Comparison of ENCODE assay signal across 1 cellular context in the genomic region with DNA sequence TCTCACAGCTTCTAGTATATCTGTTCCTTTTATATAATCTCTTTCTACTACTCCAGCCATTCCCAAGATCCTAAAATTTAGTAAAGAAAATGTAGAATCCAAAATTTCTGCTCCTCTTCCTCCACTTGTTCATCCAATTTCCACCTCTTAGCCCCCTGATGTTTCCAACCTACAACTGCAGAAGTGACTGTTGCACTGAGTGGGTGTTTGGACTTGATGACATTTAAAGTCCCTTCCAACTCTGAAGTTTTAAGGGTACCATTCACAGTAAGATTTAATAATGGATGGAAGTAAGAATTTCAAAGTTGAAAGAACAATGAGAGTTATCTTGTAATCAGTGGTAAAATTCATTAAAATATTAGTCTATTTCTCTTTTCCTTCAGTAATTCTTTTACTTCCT.
TF ChIP-seq lines count a peak whose summit lies in the region.

No MANE protein-coding gene starts in this region.

TF ChIP-seq in K562, 482 proteins besides CTCF, POLR2A, EP300 and RAD21:
- TF ChIP-seq ZNF75A (CRISPR knock-in tag; IDR thresholded peaks at IDR 0.05) = no peak
- TF ChIP-seq, protein P1, sequence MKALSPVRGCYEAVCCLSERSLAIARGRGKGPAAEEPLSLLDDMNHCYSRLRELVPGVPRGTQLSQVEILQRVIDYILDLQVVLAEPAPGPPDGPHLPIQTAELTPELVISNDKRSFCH (CRISPR knock-in tag; IDR thresholded peaks at IDR 0.05) = no peak
- TF ChIP-seq, protein P1 (tag; IDR thresholded peaks at IDR 0.05) = 0 out of 2 replicates have a peak, but pooled peaks have one; percentile 22
- no peak for TF ChIP-seq FOXJ3 (CRISPR knock-in tag; IDR thresholded peaks at IDR 0.05)
- TF ChIP-seq KLF16 (IDR thresholded peaks at IDR 0.05) = no peak
- no peak for TF ChIP-seq BDP1 (IDR thresholded peaks at IDR 0.05; ENCODE audit: insufficient read depth, insufficient read length)
- 0 out of 2 replicates have a peak, but pooled peaks have one; percentile 3 for TF ChIP-seq RBFOX2 (IDR thresholded peaks at IDR 0.05; ENCODE audit: low read depth, low read length)
- peak; percentile 56 for TF ChIP-seq EGR1 (conservative IDR thresholded peaks at IDR 0.05)
TF ChIP-seq in K562: peak in this region for 3.
